ENCODE assay signal across 15 cellular contexts in genomic region chr10:6237189-6237496, GRCh38. TPM values are rescaled to one million over a fixed set of nuclear protein-coding genes. Genes with fewer than 3 reads are reported as not detected.
DNase-seq lines count a peak whose midpoint lies in the region; ATAC-seq and TF ChIP-seq lines count a peak whose summit lies in the region.
"Had no signal": no experiment of that assay in that cellular context is flagged by ENCODE, and none has a peak within 500 bp of the region (broad histone marks: within the 10 kb centered on the region; RNA-seq: fewer than 3 reads in every experiment).

No MANE protein-coding gene starts in this region.

- H3K27me3 Mint-ChIP-seq in activated naive CD4-positive, alpha-beta T cell treated with anti-CD3 and anti-CD28 coated beads for 36 hours (ENCODE audit: low read depth), result no peaks in the 10 kb centered on the region
- no peaks in the 10 kb centered on the region for H3K27me3 Mint-ChIP-seq in Calu3 (ENCODE audit: unreplicated experiment)
- H3K27me3 Mint-ChIP-seq in activated T-helper 2 cell treated with anti-CD3 and anti-CD28 coated beads, Interferon-gamma antibody, Interleukin-2, Interleukin-4, amounts not matched to agents 10 μg/mL and 5 μg/mL and 100 μg/mL, durations not matched to agents 14 hours and 24 hours and 36 hours (ENCODE audit: low read depth), result no peaks in the 10 kb centered on the region

- H3K36me3 Mint-ChIP-seq in activated naive CD4-positive, alpha-beta T cell treated with anti-CD3 and anti-CD28 coated beads for 36 hours (ENCODE audit: low read depth), result peaks cover 49% of the 10 kb centered on the region
- H3K36me3 Mint-ChIP-seq in Calu3 (ENCODE audit: insufficient read depth, unreplicated experiment), result peaks cover 96% of the 10 kb centered on the region
- H3K36me3 Mint-ChIP-seq in activated T-helper 2 cell treated with anti-CD3 and anti-CD28 coated beads, Interferon-gamma antibody, Interleukin-2, Interleukin-4, amounts not matched to agents 10 μg/mL and 5 μg/mL and 100 μg/mL, durations not matched to agents 14 hours and 24 hours and 36 hours (ENCODE audit: low read depth), result peaks cover 81% of the 10 kb centered on the region

- no peak for TF ChIP-seq CTCF in Calu3 (IDR thresholded peaks at IDR 0.05; ENCODE audit: unreplicated experiment)
- no peak for TF ChIP-seq CTCF in psoas muscle (IDR thresholded peaks at IDR 0.05)
- TF ChIP-seq CTCF in upper lobe of left lung (IDR thresholded peaks at IDR 0.05), result no peak

- intact Hi-C loops in activated naive CD4-positive, alpha-beta T cell treated with anti-CD3 and anti-CD28 coated beads for 36 hours (cut with micrococcal nuclease), result no loop called here
- intact Hi-C loops in Calu3 (cut with micrococcal nuclease; ENCODE audit: unreplicated experiment), result loop anchor here (10.0 kb wide), 1 partner anchor 168 kb away; no protein-coding TSS in a partner anchor
- intact Hi-C loops in activated T-helper 2 cell treated with anti-CD3 and anti-CD28 coated beads, Interferon-gamma antibody, Interleukin-2, Interleukin-4, amounts not matched to agents 10 μg/mL and 5 μg/mL and 100 μg/mL, durations not matched to agents 14 hours and 24 hours and 36 hours (cut with micrococcal nuclease), result no loop called here
- intact Hi-C loops in psoas muscle (cut with DNase I), result no loop called here

- peak overlapping the region; percentile 23 for H3K27ac ChIP-seq in psoas muscle
- no peak overlapping the region for H3K27ac ChIP-seq in upper lobe of left lung

- TF ChIP-seq POLR2A in upper lobe of left lung (IDR thresholded peaks at IDR 0.05), result no peak

- no peak for DNase-seq in activated naive CD4-positive, alpha-beta T cell treated with anti-CD3 and anti-CD28 coated beads for 36 hours
- DNase-seq in activated naive CD4-positive, alpha-beta T cell treated with anti-CD3 and anti-CD28 coated beads, Interleukin-2, amount 50 U/mL, for 16 hours, result no peak
- DNase-seq in Calu3 (no peak), psoas muscle (no peak), upper lobe of left lung (no peak)
- DNase-seq in activated T-helper 2 cell treated with anti-CD3 and anti-CD28 coated beads, Interferon-gamma antibody, Interleukin-2, Interleukin-4, amounts not matched to agents 10 μg/mL and 5 μg/mL and 100 μg/mL, durations not matched to agents 14 hours and 24 hours and 36 hours (ENCODE audit: low spot score), result no peak
- no peak for DNase-seq in stimulated activated CD4-positive, alpha-beta T cell treated with anti-CD3 and anti-CD28 coated beads, Interleukin-4, amount 100 ng/mL, for 4 hours
- DNase-seq: BE2C, DMS 273 treated with DMSO at 0.1 percent for 48 hours, H7, KBM-7, NCI-H1092, NCI-H345 had no signal

- H3K4me3 ChIP-seq in psoas muscle (no peak overlapping the region), upper lobe of left lung (no peak overlapping the region)

- TF ChIP-seq EP300 in upper lobe of left lung (IDR thresholded peaks at IDR 0.05), result no peak

- H3K9me3 ChIP-seq in psoas muscle (no peaks in the 10 kb centered on the region), upper lobe of left lung (no peaks in the 10 kb centered on the region)
- H3K9me3 ChIP-seq: BE2C had no signal

- H3K4me1 ChIP-seq in psoas muscle (no peaks in the 10 kb centered on the region), upper lobe of left lung (no peaks in the 10 kb centered on the region)
- H3K4me1 ChIP-seq: BE2C had no signal

- peaks cover 5% of the 10 kb centered on the region for H3K9me3 Mint-ChIP-seq in activated naive CD4-positive, alpha-beta T cell treated with anti-CD3 and anti-CD28 coated beads for 36 hours
- H3K9me3 Mint-ChIP-seq in Calu3 (ENCODE audit: low read depth, unreplicated experiment), result no peaks in the 10 kb centered on the region
- H3K9me3 Mint-ChIP-seq in activated T-helper 2 cell treated with anti-CD3 and anti-CD28 coated beads, Interferon-gamma antibody, Interleukin-2, Interleukin-4, amounts not matched to agents 10 μg/mL and 5 μg/mL and 100 μg/mL, durations not matched to agents 14 hours and 24 hours and 36 hours, result no peaks in the 10 kb centered on the region

- peak in 3 of 4 donors; percentile 2 to 11 (median 7) for ATAC-seq in psoas muscle
- ATAC-seq in upper lobe of left lung (ENCODE audit: low FRiP score in 2 of 2), result no peak
- ATAC-seq in GM21526 (IDR thresholded peaks at IDR 0.05; ENCODE audit: low FRiP score, unreplicated experiment), result no peak
- ATAC-seq: Right ventricle myocardium inferior had no signal

- WGBS in psoas muscle, 3 donors, result 84 to 87% (median 85%) methylated on average over 10 of the region's 10 CpGs
- WGBS in upper lobe of left lung, 2 donors, result 94 to 95% methylated on average over 10 of the region's 10 CpGs

- CTCF ChIA-PET in activated naive CD4-positive, alpha-beta T cell treated with anti-CD3 and anti-CD28 coated beads for 36 hours (lab: Charles Lee), result interaction anchor here (3.5 kb wide), 1 partner anchor 165 kb away, joined by 19 read pairs; no protein-coding TSS in a partner anchor
- CTCF ChIA-PET in Calu3 (lab: Charles Lee), result interaction anchor here (0.6 kb wide), 1 partner anchor 127 kb away, joined by 3 read pairs; no protein-coding TSS in a partner anchor

- H3K4me3 Mint-ChIP-seq in activated naive CD4-positive, alpha-beta T cell treated with anti-CD3 and anti-CD28 coated beads for 36 hours, result no peak overlapping the region
- H3K4me3 Mint-ChIP-seq in Calu3 (ENCODE audit: low read depth, unreplicated experiment), result no peak overlapping the region
- H3K4me3 Mint-ChIP-seq in activated T-helper 2 cell treated with anti-CD3 and anti-CD28 coated beads, Interferon-gamma antibody, Interleukin-2, Interleukin-4, amounts not matched to agents 10 μg/mL and 5 μg/mL and 100 μg/mL, durations not matched to agents 14 hours and 24 hours and 36 hours (ENCODE audit: low read depth), result no peak overlapping the region

- H3K27ac Mint-ChIP-seq in activated naive CD4-positive, alpha-beta T cell treated with anti-CD3 and anti-CD28 coated beads for 36 hours, result peak overlapping the region; percentile 6
- H3K27ac Mint-ChIP-seq in Calu3 (ENCODE audit: unreplicated experiment), result peak overlapping the region; percentile 42
- peak overlapping the region; percentile 76 for H3K27ac Mint-ChIP-seq in activated T-helper 2 cell treated with anti-CD3 and anti-CD28 coated beads, Interferon-gamma antibody, Interleukin-2, Interleukin-4, amounts not matched to agents 10 μg/mL and 5 μg/mL and 100 μg/mL, durations not matched to agents 14 hours and 24 hours and 36 hours

- no TSS peak for BruUV-seq in Calu3 (replicated peaks; lab: Mats Ljungman, UMichigan)

- H3K4me1 Mint-ChIP-seq in activated naive CD4-positive, alpha-beta T cell treated with anti-CD3 and anti-CD28 coated beads for 36 hours (ENCODE audit: low read depth), result peaks cover 23% of the 10 kb centered on the region
- H3K4me1 Mint-ChIP-seq in Calu3 (ENCODE audit: low read depth, unreplicated experiment), result peaks cover 24% of the 10 kb centered on the region
- peaks cover 25% of the 10 kb centered on the region for H3K4me1 Mint-ChIP-seq in activated T-helper 2 cell treated with anti-CD3 and anti-CD28 coated beads, Interferon-gamma antibody, Interleukin-2, Interleukin-4, amounts not matched to agents 10 μg/mL and 5 μg/mL and 100 μg/mL, durations not matched to agents 14 hours and 24 hours and 36 hours (ENCODE audit: low read depth)

- H3K36me3 ChIP-seq in psoas muscle (ENCODE audit: insufficient read depth in 1 of 2, low read depth in 1 of 2), result peaks cover 5 to 41% of the 10 kb centered on the region in 2 donors
- H3K36me3 ChIP-seq in upper lobe of left lung, result peaks cover 18 to 50% (median 36%) of the 10 kb centered on the region in 4 donors
- H3K36me3 ChIP-seq: BE2C had no signal

- H3K27me3 ChIP-seq in psoas muscle (ENCODE audit: insufficient read depth in 3 of 3, low read length in 2 of 3), result no peaks in the 10 kb centered on the region
- no peaks in the 10 kb centered on the region for H3K27me3 ChIP-seq in upper lobe of left lung
- H3K27me3 ChIP-seq: BE2C had no signal

RNA-seq across cellular contexts. Expression of gene PFKFB3, which starts 34.4 kb away (rescaled TPM):
- total RNA-seq in activated naive CD4-positive, alpha-beta T cell treated with anti-CD3 and anti-CD28 coated beads for 36 hours, result 10 to 100 TPM; 87.7 to 88.5 TPM
- total RNA-seq in Calu3 (2022) (273 and 293 TPM in 2 replicates), psoas muscle (100 to 1,000 TPM in 3 of 4 donors, 10 to 100 TPM in 1; 25.4 to 225 (median 148) TPM), upper lobe of left lung (100 to 1,000 TPM in 1 of 6 donors, 10 to 100 TPM in 5; 48.2 to 236 (median 83.5) TPM)
- total RNA-seq in activated T-helper 2 cell treated with anti-CD3 and anti-CD28 coated beads, Interferon-gamma antibody, Interleukin-2, Interleukin-4, amounts not matched to agents 10 μg/mL and 5 μg/mL and 100 μg/mL, durations not matched to agents 14 hours and 24 hours and 36 hours, result 124 and 126 TPM in 2 replicates
- polyA plus RNA-seq in psoas muscle, result 100 to 1,000 TPM in 2 of 3 donors, 10 to 100 TPM in 1; 26.7 to 704 (median 448) TPM

Comparison
In these comparisons a context has a peak if more than half of its experiments do, and no peak if none do; other contexts are left out.
1. H3K27ac Mint-ChIP-seq: peak in every context shown above with its lines; median percentile 76 in activated T-helper 2 cell treated with anti-CD3 and anti-CD28 coated beads, Interferon-gamma antibody, Interleukin-2, Interleukin-4, amounts not matched to agents 10 μg/mL and 5 μg/mL and 100 μg/mL, durations not matched to agents 14 hours and 24 hours and 36 hours; 42 in Calu3; 6 in activated naive CD4-positive, alpha-beta T cell treated with anti-CD3 and anti-CD28 coated beads for 36 hours.
2. ATAC-seq: peak in psoas muscle (3 of 4); none in upper lobe of left lung (0 of 2) and GM21526 (single experiment).